Comparison of ENCODE assay signal across 10 cellular contexts in the genomic region with DNA sequence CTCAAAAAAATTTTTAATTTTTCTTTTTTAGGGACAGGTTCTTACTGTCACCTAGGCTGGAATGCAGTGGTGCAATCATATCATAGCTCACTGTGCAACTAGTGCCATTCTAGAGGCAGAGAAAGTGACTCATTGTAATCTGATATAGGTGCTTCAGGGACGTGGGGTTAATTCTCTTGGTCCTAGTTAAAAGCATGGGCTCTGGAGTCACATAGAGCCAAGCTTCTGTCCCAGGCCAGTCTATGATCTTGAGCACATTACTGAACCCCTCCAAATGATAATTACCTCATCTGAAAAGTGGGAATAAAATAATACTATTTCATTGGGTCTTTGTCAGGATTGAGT. TPM values are rescaled to one million over a fixed set of nuclear protein-coding genes. Genes with fewer than 3 reads are reported as not detected.
DNase-seq lines count a peak whose midpoint lies in the region; ATAC-seq, FAIRE-seq and TF ChIP-seq lines count a peak whose summit lies in the region.
"Had no signal": no experiment of that assay in that cellular context is flagged by ENCODE, and none has a peak within 500 bp of the region (broad histone marks: within the 10 kb centered on the region; RNA-seq: fewer than 3 reads in every experiment).

No MANE protein-coding gene starts in this region.

- no peak for TF ChIP-seq POLR2A in H54 (IDR thresholded peaks at IDR 0.05; ENCODE audit: low read depth, low read length)

- peaks cover 38% of the 10 kb centered on the region for H3K79me2 ChIP-seq in PC-3 (ENCODE audit: low read length)

- no peak overlapping the region for H3K9ac ChIP-seq in PC-3 (ENCODE audit: low read length)

- intact Hi-C loops in PC-3 (cut with micrococcal nuclease), result loop anchor here (1.0 kb wide), 1 partner anchor 10 kb away; no protein-coding TSS in a partner anchor

- H4K20me1 ChIP-seq in PC-3 (ENCODE audit: low read length), result 0 out of 2 replicates have a peak, but pooled peaks cover 15% of the 10 kb centered on the region

- FAIRE-seq in H54 (lab: Jason Lieb, UNC), result no peak

- peak overlapping the region; percentile 38 for H3K27ac ChIP-seq in PC-3 (ENCODE audit: low read length)

- peak overlapping the region; percentile 96; the same call in 1 of the 2 replicates for H3K4me3 ChIP-seq in PC-3 (ENCODE audit: low read length)

- H3K9me3 ChIP-seq in PC-3 (ENCODE audit: low read length), result no peaks in the 10 kb centered on the region

- no peaks in the 10 kb centered on the region for H3K27me3 ChIP-seq in PC-3 (ENCODE audit: low read length)

- no peaks in the 10 kb centered on the region for H3K9me2 ChIP-seq in PC-3 (replicated peaks; ENCODE audit: low read length)

- DNase-seq in 8988T (peak; percentile 39), H54 (ENCODE audit: insufficient read length, low spot score) (peak; percentile 64), PC-3 (peak; percentile 94), fibroblast of peridontal ligament (ENCODE audit: extremely low read depth) (peak; percentile 37), foreskin melanocyte (no peak)
- no peak for DNase-seq in activated naive CD4-positive, alpha-beta T cell (lab: John Stamatoyannopoulos, UW)
- DNase-seq: activated CD4-positive, alpha-beta T cell treated with anti-CD3 and anti-CD28 coated beads for 1 hour; NCI-H1694 had no signal

- H3K4me1 ChIP-seq in PC-3 (ENCODE audit: insufficient read depth, low read length), result peaks cover 39% of the 10 kb centered on the region

- H3K4me2 ChIP-seq in PC-3 (ENCODE audit: low read length), result peak overlapping the region; percentile 91

- peaks cover 19% of the 10 kb centered on the region; the same call in 1 of the 2 replicates for H3K36me3 ChIP-seq in PC-3 (ENCODE audit: low read depth, low read length)

- POLR2A ChIA-PET in PC-3 (lab: Charles Lee; ENCODE audit: unreplicated experiment), result interaction anchor here (0.6 to 0.7 kb wide), 2 partner anchors 28 to 555 kb away, joined by 3 to 5 read pairs; no protein-coding TSS in a partner anchor

- TF ChIP-seq CTCF in PC-3 (conservative IDR thresholded peaks at IDR 0.05; ENCODE audit: low read depth, low read length), result no peak

- H2AFZ ChIP-seq in PC-3 (ENCODE audit: low read length), result no peak overlapping the region

- BruUV-seq in PC-3 (replicated peaks; lab: Mats Ljungman, UMichigan), result no TSS peak

- peaks cover 12% of the 10 kb centered on the region for H3F3A ChIP-seq in PC-3 (ENCODE audit: low read length, unreplicated experiment)

- ATAC-seq in PC-3 (peak; percentile 66), GM21786 (IDR thresholded peaks at IDR 0.05; ENCODE audit: unreplicated experiment) (no peak), GM21723 (IDR thresholded peaks at IDR 0.05; ENCODE audit: unreplicated experiment) (no peak)

- CTCF ChIA-PET in PC-3 (lab: Charles Lee), result interaction anchor here (0.6 kb wide), 1 partner anchor 40 kb away, joined by 3 read pairs; no protein-coding TSS in a partner anchor

RNA-seq across cellular contexts. Expression of a gene that starts 1.1 kb away (rescaled TPM):
- 137 and 150 TPM in 2 replicates for total RNA-seq in PC-3 (2014; rRNA removed)

RNA-seq across cellular contexts. Expression of a gene that starts 7.8 kb away (rescaled TPM):
- 58.7 and 66.2 TPM in 2 replicates for total RNA-seq in PC-3 (2014; rRNA removed)

RNA-seq across cellular contexts. Expression of a gene that starts 32.2 kb away (rescaled TPM):
- 25.2 and 26.7 TPM in 2 replicates for total RNA-seq in PC-3 (2014; rRNA removed)

RNA-seq across cellular contexts. Expression of a gene that starts 47.9 kb away (rescaled TPM):
- 119 and 122 TPM in 2 replicates for total RNA-seq in PC-3 (2014; rRNA removed)

Comparison
In these comparisons a context has a peak if more than half of its experiments do, and no peak if none do; other contexts are left out.
1. DNase-seq: peak in 8988T (single experiment), H54 (single experiment), PC-3 (single experiment) and fibroblast of peridontal ligament (single experiment); none in foreskin melanocyte (single experiment) and activated naive CD4-positive, alpha-beta T cell (0 of 4).